2 cellular contexts compared by ENCODE assay signal in genomic region chr22:17266261-17266971, GRCh38.
A peak's percentile ranks its signal among the peaks of the same experiment; 100 is the strongest.
TF ChIP-seq lines count a peak whose summit lies in the region.

No MANE protein-coding gene starts in this region.

TF ChIP-seq in HEK293, 187 proteins besides CTCF, POLR2A, EP300 and RAD21 (continued from another document and continues in another):
- TF ChIP-seq, protein P1, sequence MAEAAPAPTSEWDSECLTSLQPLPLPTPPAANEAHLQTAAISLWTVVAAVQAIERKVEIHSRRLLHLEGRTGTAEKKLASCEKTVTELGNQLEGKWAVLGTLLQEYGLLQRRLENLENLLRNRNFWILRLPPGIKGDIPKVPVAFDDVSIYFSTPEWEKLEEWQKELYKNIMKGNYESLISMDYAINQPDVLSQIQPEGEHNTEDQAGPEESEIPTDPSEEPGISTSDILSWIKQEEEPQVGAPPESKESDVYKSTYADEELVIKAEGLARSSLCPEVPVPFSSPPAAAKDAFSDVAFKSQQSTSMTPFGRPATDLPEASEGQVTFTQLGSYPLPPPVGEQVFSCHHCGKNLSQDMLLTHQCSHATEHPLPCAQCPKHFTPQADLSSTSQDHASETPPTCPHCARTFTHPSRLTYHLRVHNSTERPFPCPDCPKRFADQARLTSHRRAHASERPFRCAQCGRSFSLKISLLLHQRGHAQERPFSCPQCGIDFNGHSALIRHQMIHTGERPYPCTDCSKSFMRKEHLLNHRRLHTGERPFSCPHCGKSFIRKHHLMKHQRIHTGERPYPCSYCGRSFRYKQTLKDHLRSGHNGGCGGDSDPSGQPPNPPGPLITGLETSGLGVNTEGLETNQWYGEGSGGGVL (tag by site-specific recombination; IDR thresholded peaks at IDR 0.05) = peak; percentile 39
- TF ChIP-seq ZSCAN16 (tag by site-specific recombination; IDR thresholded peaks at IDR 0.05) (peak; percentile 36; the same call in 1 of the 2 replicates), ZNF37A (tag by site-specific recombination; IDR thresholded peaks at IDR 0.05) (no peak), OVOL3 (tag by site-specific recombination; IDR thresholded peaks at IDR 0.05) (no peak), GFI1B (tag by site-specific recombination; IDR thresholded peaks at IDR 0.05) (no peak), ZNF138 (tag by site-specific recombination; IDR thresholded peaks at IDR 0.05; ENCODE audit: borderline replicate concordance) (no peak), ZNF394 (tag by site-specific recombination; IDR thresholded peaks at IDR 0.05; ENCODE audit: borderline replicate concordance) (no peak), ZXDB (tag by site-specific recombination; IDR thresholded peaks at IDR 0.05) (no peak), BCL11A (tag by site-specific recombination; IDR thresholded peaks at IDR 0.05; ENCODE audit: low read depth) (no peak), ZNF280C (tag by site-specific recombination; IDR thresholded peaks at IDR 0.05) (no peak), ZNF423 (tag by site-specific recombination; IDR thresholded peaks at IDR 0.05) (no peak), KLF16 (tag by site-specific recombination; IDR thresholded peaks at IDR 0.05) (no peak), ZEB2 (tag by site-specific recombination; IDR thresholded peaks at IDR 0.05) (peak; percentile 33; the same call in 1 of the 2 replicates), HIC1 (tag by site-specific recombination; IDR thresholded peaks at IDR 0.05) (no peak), ZNF48 (tag by site-specific recombination; IDR thresholded peaks at IDR 0.05) (no peak), ZNF549 (tag by site-specific recombination; IDR thresholded peaks at IDR 0.05) (no peak), ZNF223 (tag by site-specific recombination; IDR thresholded peaks at IDR 0.05) (no peak), ZNF514 (tag by site-specific recombination; IDR thresholded peaks at IDR 0.05) (no peak), ZNF792 (tag by site-specific recombination; IDR thresholded peaks at IDR 0.05) (no peak)
- TF ChIP-seq, protein P2, sequence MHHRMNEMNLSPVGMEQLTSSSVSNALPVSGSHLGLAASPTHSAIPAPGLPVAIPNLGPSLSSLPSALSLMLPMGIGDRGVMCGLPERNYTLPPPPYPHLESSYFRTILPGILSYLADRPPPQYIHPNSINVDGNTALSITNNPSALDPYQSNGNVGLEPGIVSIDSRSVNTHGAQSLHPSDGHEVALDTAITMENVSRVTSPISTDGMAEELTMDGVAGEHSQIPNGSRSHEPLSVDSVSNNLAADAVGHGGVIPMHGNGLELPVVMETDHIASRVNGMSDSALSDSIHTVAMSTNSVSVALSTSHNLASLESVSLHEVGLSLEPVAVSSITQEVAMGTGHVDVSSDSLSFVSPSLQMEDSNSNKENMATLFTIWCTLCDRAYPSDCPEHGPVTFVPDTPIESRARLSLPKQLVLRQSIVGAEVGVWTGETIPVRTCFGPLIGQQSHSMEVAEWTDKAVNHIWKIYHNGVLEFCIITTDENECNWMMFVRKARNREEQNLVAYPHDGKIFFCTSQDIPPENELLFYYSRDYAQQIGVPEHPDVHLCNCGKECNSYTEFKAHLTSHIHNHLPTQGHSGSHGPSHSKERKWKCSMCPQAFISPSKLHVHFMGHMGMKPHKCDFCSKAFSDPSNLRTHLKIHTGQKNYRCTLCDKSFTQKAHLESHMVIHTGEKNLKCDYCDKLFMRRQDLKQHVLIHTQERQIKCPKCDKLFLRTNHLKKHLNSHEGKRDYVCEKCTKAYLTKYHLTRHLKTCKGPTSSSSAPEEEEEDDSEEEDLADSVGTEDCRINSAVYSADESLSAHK (tag by site-specific recombination; IDR thresholded peaks at IDR 0.05) = no peak
- TF ChIP-seq, protein P3, sequence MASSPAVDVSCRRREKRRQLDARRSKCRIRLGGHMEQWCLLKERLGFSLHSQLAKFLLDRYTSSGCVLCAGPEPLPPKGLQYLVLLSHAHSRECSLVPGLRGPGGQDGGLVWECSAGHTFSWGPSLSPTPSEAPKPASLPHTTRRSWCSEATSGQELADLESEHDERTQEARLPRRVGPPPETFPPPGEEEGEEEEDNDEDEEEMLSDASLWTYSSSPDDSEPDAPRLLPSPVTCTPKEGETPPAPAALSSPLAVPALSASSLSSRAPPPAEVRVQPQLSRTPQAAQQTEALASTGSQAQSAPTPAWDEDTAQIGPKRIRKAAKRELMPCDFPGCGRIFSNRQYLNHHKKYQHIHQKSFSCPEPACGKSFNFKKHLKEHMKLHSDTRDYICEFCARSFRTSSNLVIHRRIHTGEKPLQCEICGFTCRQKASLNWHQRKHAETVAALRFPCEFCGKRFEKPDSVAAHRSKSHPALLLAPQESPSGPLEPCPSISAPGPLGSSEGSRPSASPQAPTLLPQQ (tag by site-specific recombination; IDR thresholded peaks at IDR 0.05) = no peak

TF ChIP-seq in SK-N-SH, 30 proteins besides CTCF, POLR2A, EP300 and RAD21 (continued from another document):
- TF ChIP-seq IRF3 (IDR thresholded peaks at IDR 0.05; ENCODE audit: low read depth, low read length) = no peak
- no peak for TF ChIP-seq NFIC (IDR thresholded peaks at IDR 0.05; ENCODE audit: borderline replicate concordance)
- no peak for TF ChIP-seq MXI1 (IDR thresholded peaks at IDR 0.05; ENCODE audit: low read depth, low read length)
TF ChIP-seq in SK-N-SH: peak in this region for 0.
